In the genomic region with DNA sequence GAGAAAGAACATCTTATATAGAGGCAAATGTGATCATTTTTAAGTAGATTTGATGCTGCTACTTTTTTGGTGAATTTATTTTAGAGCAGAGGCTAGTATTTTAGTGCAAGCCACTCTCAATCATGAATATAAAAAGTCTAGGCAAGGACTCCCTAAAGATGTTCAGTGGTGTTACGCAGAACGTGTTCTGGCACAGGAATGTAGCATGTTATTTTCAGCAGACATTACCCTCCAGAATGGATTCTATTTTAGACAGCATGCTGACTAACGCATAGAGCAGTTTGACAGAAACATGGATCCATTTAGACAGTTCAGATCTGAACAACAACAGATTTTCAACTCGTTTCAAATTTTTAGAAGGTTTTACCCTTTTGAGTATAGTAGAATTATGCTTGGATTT, we compare ENCODE assay signal across 1 cellular context.
TF ChIP-seq lines count a peak whose summit lies in the region.

No MANE protein-coding gene starts in this region.

TF ChIP-seq in GM23338, 12 proteins besides CTCF, POLR2A, EP300 and RAD21 (continued from another document):
- TF ChIP-seq, protein P1, sequence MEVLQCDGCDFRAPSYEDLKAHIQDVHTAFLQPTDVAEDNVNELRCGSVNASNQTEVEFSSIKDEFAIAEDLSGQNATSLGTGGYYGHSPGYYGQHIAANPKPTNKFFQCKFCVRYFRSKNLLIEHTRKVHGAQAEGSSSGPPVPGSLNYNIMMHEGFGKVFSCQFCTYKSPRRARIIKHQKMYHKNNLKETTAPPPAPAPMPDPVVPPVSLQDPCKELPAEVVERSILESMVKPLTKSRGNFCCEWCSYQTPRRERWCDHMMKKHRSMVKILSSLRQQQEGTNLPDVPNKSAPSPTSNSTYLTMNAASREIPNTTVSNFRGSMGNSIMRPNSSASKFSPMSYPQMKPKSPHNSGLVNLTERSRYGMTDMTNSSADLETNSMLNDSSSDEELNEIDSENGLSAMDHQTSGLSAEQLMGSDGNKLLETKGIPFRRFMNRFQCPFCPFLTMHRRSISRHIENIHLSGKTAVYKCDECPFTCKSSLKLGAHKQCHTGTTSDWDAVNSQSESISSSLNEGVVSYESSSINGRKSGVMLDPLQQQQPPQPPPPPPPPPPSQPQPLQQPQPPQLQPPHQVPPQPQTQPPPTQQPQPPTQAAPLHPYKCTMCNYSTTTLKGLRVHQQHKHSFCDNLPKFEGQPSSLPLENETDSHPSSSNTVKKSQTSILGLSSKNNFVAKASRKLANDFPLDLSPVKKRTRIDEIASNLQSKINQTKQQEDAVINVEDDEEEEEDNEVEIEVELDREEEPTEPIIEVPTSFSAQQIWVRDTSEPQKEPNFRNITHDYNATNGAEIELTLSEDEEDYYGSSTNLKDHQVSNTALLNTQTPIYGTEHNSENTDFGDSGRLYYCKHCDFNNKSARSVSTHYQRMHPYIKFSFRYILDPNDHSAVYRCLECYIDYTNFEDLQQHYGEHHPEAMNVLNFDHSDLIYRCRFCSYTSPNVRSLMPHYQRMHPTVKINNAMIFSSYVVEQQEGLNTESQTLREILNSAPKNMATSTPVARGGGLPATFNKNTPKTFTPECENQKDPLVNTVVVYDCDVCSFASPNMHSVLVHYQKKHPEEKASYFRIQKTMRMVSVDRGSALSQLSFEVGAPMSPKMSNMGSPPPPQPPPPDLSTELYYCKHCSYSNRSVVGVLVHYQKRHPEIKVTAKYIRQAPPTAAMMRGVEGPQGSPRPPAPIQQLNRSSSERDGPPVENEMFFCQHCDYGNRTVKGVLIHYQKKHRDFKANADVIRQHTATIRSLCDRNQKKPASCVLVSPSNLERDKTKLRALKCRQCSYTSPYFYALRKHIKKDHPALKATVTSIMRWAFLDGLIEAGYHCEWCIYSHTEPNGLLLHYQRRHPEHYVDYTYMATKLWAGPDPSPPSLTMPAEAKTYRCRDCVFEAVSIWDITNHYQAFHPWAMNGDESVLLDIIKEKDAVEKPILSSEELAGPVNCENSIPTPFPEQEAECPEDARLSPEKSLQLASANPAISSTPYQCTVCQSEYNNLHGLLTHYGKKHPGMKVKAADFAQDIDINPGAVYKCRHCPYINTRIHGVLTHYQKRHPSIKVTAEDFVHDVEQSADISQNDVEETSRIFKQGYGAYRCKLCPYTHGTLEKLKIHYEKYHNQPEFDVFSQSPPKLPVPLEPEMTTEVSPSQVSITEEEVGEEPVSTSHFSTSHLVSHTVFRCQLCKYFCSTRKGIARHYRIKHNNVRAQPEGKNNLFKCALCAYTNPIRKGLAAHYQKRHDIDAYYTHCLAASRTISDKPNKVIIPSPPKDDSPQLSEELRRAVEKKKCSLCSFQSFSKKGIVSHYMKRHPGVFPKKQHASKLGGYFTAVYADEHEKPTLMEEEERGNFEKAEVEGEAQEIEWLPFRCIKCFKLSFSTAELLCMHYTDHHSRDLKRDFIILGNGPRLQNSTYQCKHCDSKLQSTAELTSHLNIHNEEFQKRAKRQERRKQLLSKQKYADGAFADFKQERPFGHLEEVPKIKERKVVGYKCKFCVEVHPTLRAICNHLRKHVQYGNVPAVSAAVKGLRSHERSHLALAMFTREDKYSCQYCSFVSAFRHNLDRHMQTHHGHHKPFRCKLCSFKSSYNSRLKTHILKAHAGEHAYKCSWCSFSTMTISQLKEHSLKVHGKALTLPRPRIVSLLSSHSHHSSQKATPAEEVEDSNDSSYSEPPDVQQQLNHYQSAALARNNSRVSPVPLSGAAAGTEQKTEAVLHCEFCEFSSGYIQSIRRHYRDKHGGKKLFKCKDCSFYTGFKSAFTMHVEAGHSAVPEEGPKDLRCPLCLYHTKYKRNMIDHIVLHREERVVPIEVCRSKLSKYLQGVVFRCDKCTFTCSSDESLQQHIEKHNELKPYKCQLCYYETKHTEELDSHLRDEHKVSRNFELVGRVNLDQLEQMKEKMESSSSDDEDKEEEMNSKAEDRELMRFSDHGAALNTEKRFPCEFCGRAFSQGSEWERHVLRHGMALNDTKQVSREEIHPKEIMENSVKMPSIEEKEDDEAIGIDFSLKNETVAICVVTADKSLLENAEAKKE (CRISPR knock-in tag; IDR thresholded peaks at IDR 0.05): no peak
- TF ChIP-seq CREB1 (CRISPR knock-in tag; IDR thresholded peaks at IDR 0.05; ENCODE audit: low read depth) (no peak), JUNB (IDR thresholded peaks at IDR 0.05; ENCODE audit: unreplicated experiment) (no peak)
